In the genomic region with DNA sequence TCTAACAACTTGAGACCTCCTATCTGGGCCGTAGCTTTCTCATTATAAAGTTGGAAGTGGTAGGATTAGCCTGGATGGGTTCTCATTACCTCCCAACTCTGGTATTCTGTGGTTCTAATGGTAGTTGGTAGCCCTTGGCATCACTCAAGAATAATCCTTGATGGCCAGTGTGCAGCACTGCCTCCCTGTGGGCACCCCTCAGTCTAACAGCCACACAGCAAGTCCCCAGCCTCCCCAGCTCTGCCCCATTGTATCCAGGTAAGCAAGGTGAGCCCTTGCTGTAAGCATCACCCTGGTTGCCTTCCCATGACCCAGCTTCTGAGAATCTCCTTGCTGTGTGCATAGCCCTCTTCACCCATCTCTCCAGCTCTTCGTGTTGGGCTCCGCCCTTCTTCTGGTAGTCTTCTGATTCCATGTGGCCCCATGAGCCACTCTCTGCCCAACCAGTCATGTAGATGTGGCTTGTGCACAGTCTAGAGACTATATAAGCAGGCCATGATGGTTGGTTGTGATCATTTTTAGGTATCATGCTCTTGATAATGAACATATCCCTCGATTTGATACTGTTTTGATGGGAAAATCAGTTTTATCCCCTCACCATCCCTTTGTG, we compare ENCODE assay signal across 1 cellular context.
TF ChIP-seq lines count a peak whose summit lies in the region.

No MANE protein-coding gene starts in this region.

TF ChIP-seq in GM23338, 12 proteins besides CTCF, POLR2A, EP300 and RAD21 (continued from another document):
- TF ChIP-seq, protein P1, sequence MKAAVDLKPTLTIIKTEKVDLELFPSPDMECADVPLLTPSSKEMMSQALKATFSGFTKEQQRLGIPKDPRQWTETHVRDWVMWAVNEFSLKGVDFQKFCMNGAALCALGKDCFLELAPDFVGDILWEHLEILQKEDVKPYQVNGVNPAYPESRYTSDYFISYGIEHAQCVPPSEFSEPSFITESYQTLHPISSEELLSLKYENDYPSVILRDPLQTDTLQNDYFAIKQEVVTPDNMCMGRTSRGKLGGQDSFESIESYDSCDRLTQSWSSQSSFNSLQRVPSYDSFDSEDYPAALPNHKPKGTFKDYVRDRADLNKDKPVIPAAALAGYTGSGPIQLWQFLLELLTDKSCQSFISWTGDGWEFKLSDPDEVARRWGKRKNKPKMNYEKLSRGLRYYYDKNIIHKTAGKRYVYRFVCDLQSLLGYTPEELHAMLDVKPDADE (IDR thresholded peaks at IDR 0.05): no peak
- TF ChIP-seq JUNB (IDR thresholded peaks at IDR 0.05; ENCODE audit: unreplicated experiment) (no peak), EZH2phosphoT487 (IDR thresholded peaks at IDR 0.05; ENCODE audit: unreplicated experiment) (no peak)
- TF ChIP-seq, protein P2, sequence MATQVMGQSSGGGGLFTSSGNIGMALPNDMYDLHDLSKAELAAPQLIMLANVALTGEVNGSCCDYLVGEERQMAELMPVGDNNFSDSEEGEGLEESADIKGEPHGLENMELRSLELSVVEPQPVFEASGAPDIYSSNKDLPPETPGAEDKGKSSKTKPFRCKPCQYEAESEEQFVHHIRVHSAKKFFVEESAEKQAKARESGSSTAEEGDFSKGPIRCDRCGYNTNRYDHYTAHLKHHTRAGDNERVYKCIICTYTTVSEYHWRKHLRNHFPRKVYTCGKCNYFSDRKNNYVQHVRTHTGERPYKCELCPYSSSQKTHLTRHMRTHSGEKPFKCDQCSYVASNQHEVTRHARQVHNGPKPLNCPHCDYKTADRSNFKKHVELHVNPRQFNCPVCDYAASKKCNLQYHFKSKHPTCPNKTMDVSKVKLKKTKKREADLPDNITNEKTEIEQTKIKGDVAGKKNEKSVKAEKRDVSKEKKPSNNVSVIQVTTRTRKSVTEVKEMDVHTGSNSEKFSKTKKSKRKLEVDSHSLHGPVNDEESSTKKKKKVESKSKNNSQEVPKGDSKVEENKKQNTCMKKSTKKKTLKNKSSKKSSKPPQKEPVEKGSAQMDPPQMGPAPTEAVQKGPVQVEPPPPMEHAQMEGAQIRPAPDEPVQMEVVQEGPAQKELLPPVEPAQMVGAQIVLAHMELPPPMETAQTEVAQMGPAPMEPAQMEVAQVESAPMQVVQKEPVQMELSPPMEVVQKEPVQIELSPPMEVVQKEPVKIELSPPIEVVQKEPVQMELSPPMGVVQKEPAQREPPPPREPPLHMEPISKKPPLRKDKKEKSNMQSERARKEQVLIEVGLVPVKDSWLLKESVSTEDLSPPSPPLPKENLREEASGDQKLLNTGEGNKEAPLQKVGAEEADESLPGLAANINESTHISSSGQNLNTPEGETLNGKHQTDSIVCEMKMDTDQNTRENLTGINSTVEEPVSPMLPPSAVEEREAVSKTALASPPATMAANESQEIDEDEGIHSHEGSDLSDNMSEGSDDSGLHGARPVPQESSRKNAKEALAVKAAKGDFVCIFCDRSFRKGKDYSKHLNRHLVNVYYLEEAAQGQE (IDR thresholded peaks at IDR 0.05; ENCODE audit: unreplicated experiment): no peak
